In the genomic region with DNA sequence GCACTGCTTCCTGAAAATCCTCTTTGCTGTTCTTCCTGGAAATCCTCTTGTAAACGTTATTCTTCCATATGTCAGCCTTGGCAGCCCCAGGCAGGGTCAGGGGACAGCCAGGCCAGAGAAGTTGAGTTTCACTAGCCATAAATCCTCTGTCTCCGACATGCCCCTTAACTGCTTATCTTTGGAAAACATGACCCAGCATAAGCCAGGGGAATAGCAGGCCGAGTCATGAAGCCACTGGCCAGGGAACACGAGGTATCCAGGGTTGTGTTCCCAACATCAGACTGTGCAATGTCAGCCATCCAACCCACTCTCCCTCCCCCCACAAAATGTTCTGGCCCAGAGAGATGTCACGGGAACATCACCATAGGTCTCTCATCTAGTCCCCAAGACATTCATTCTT, we compare ENCODE assay signal across 1 cellular context.
TF ChIP-seq lines count a peak whose summit lies in the region.

No MANE protein-coding gene starts in this region.

TF ChIP-seq in K562, 482 proteins besides CTCF, POLR2A, EP300 and RAD21 (continued from another document and continues in another):
- TF ChIP-seq, protein P1, sequence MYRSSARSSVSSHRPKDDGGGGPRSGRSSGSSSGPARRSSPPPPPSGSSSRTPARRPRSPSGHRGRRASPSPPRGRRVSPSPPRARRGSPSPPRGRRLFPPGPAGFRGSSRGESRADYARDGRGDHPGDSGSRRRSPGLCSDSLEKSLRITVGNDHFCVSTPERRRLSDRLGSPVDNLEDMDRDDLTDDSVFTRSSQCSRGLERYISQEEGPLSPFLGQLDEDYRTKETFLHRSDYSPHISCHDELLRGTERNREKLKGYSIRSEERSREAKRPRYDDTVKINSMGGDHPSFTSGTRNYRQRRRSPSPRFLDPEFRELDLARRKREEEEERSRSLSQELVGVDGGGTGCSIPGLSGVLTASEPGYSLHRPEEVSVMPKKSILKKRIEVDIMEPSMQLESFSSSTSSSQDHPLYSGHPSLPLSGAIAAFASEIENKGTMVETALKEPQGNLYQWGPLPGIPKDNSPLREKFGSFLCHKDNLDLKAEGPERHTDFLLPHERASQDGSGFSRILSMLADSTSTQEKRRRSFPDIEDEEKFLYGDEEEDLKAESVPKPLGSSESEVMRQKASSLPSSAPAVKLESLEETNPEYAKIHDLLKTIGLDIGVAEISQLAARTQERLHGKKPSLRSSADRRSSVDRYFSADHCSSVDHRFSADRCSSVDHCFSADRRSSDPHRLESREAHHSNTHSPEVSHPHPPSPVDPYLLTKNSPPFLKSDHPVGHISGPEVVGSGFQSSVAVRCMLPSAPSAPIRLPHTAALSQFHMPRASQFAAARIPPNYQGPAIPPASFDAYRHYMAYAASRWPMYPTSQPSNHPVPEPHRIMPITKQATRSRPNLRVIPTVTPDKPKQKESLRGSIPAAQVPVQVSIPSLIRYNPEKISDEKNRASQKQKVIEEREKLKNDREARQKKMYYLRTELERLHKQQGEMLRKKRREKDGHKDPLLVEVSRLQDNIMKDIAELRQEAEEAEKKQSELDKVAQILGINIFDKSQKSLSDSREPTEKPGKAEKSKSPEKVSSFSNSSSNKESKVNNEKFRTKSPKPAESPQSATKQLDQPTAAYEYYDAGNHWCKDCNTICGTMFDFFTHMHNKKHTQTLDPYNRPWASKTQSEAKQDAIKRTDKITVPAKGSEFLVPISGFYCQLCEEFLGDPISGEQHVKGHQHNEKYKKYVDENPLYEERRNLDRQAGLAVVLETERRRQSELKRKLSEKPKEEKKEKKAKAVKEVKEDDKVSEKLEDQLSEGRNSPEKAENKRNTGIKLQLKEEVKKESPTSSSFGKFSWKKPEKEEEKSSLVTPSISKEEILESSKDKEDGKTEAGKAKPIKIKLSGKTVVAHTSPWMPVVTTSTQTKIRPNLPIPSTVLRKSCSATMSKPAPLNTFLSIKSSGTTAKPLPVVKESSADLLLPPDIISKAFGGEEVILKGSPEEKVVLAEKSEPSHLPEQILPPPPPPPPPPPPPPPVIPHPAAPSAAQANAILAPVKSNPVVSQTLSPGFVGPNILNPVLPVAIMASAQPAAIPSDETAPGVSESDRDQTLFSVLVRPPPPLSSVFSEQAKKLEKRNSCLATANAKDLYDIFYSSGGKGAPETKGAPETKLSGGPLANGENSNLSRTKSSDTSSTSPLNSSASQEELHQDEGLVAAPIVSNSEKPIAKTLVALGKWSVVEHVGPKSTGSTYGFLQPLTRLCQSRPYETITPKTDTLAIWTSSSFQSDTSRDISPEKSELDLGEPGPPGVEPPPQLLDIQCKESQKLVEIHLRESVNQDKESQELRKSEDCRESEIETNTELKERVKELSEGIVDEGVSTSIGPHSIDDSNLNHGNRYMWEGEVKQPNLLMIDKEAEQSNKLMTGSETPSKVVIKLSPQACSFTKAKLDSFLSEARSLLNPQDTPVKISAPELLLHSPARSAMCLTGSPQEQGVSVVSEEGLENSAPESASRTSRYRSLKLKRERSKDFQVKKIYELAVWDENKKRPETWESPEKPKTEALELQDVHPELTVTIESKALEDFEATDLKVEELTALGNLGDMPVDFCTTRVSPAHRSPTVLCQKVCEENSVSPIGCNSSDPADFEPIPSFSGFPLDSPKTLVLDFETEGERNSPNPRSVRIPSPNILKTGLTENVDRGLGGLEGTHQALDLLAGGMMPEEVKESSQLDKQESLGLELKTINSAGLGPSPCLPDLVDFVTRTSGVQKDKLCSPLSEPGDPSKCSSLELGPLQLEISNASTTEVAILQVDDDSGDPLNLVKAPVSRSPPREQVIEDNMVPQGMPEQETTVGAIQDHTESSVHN (IDR thresholded peaks at IDR 0.05; ENCODE audit: borderline replicate concordance in 1 of 2, low read depth in 1 of 2): no peak
- TF ChIP-seq NRF1 (conservative IDR thresholded peaks at IDR 0.05 in 1 of 2, IDR thresholded peaks at IDR 0.05 in 1 of 2) (0 out of 4 replicates have a peak, but pooled peaks of 1 of the 2 experiments have one; percentile 14), PYGO2 (tag; IDR thresholded peaks at IDR 0.05) (no peak), ZNF830 (CRISPR knock-in tag; IDR thresholded peaks at IDR 0.05) (no peak), SOX6 (IDR thresholded peaks at IDR 0.05) (no peak), ETV5 (CRISPR knock-in tag; IDR thresholded peaks at IDR 0.05; ENCODE audit: low read depth) (no peak), LEF1 (IDR thresholded peaks at IDR 0.05) (no peak), DMBX1 (CRISPR knock-in tag; IDR thresholded peaks at IDR 0.05; ENCODE audit: borderline replicate concordance) (no peak), ZNF583 (CRISPR knock-in tag; IDR thresholded peaks at IDR 0.05) (no peak), EHMT2 (IDR thresholded peaks at IDR 0.05) (no peak), TAL1 (IDR thresholded peaks at IDR 0.05) (no peak; the same call in 1 of the 2 replicates), RBFOX2 (IDR thresholded peaks at IDR 0.05; ENCODE audit: low read depth, low read length) (no peak), L3MBTL2 (IDR thresholded peaks at IDR 0.05) (peak; percentile 65), CHD2 (IDR thresholded peaks at IDR 0.05; ENCODE audit: low read depth, low read length) (no peak), MAFK (IDR thresholded peaks at IDR 0.05; ENCODE audit: low read length) (peak; percentile 19; the same call in 1 of the 2 replicates), ZNF408 (CRISPR knock-in tag; IDR thresholded peaks at IDR 0.05; ENCODE audit: low read depth) (no peak), SIX5 (IDR thresholded peaks at IDR 0.05; ENCODE audit: borderline replicate concordance in 1 of 2, insufficient read depth in 1 of 2, low read depth in 1 of 2, low read length in 2 of 2) (no peak), ZNF75A (CRISPR knock-in tag; IDR thresholded peaks at IDR 0.05) (no peak), ZNF165 (CRISPR knock-in tag; IDR thresholded peaks at IDR 0.05; ENCODE audit: borderline replicate concordance) (no peak)
- TF ChIP-seq, protein P2, sequence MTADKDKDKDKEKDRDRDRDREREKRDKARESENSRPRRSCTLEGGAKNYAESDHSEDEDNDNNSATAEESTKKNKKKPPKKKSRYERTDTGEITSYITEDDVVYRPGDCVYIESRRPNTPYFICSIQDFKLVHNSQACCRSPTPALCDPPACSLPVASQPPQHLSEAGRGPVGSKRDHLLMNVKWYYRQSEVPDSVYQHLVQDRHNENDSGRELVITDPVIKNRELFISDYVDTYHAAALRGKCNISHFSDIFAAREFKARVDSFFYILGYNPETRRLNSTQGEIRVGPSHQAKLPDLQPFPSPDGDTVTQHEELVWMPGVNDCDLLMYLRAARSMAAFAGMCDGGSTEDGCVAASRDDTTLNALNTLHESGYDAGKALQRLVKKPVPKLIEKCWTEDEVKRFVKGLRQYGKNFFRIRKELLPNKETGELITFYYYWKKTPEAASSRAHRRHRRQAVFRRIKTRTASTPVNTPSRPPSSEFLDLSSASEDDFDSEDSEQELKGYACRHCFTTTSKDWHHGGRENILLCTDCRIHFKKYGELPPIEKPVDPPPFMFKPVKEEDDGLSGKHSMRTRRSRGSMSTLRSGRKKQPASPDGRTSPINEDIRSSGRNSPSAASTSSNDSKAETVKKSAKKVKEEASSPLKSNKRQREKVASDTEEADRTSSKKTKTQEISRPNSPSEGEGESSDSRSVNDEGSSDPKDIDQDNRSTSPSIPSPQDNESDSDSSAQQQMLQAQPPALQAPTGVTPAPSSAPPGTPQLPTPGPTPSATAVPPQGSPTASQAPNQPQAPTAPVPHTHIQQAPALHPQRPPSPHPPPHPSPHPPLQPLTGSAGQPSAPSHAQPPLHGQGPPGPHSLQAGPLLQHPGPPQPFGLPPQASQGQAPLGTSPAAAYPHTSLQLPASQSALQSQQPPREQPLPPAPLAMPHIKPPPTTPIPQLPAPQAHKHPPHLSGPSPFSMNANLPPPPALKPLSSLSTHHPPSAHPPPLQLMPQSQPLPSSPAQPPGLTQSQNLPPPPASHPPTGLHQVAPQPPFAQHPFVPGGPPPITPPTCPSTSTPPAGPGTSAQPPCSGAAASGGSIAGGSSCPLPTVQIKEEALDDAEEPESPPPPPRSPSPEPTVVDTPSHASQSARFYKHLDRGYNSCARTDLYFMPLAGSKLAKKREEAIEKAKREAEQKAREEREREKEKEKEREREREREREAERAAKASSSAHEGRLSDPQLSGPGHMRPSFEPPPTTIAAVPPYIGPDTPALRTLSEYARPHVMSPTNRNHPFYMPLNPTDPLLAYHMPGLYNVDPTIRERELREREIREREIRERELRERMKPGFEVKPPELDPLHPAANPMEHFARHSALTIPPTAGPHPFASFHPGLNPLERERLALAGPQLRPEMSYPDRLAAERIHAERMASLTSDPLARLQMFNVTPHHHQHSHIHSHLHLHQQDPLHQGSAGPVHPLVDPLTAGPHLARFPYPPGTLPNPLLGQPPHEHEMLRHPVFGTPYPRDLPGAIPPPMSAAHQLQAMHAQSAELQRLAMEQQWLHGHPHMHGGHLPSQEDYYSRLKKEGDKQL (CRISPR knock-in tag; IDR thresholded peaks at IDR 0.05; ENCODE audit: borderline replicate concordance): no peak
- TF ChIP-seq, protein P3, sequence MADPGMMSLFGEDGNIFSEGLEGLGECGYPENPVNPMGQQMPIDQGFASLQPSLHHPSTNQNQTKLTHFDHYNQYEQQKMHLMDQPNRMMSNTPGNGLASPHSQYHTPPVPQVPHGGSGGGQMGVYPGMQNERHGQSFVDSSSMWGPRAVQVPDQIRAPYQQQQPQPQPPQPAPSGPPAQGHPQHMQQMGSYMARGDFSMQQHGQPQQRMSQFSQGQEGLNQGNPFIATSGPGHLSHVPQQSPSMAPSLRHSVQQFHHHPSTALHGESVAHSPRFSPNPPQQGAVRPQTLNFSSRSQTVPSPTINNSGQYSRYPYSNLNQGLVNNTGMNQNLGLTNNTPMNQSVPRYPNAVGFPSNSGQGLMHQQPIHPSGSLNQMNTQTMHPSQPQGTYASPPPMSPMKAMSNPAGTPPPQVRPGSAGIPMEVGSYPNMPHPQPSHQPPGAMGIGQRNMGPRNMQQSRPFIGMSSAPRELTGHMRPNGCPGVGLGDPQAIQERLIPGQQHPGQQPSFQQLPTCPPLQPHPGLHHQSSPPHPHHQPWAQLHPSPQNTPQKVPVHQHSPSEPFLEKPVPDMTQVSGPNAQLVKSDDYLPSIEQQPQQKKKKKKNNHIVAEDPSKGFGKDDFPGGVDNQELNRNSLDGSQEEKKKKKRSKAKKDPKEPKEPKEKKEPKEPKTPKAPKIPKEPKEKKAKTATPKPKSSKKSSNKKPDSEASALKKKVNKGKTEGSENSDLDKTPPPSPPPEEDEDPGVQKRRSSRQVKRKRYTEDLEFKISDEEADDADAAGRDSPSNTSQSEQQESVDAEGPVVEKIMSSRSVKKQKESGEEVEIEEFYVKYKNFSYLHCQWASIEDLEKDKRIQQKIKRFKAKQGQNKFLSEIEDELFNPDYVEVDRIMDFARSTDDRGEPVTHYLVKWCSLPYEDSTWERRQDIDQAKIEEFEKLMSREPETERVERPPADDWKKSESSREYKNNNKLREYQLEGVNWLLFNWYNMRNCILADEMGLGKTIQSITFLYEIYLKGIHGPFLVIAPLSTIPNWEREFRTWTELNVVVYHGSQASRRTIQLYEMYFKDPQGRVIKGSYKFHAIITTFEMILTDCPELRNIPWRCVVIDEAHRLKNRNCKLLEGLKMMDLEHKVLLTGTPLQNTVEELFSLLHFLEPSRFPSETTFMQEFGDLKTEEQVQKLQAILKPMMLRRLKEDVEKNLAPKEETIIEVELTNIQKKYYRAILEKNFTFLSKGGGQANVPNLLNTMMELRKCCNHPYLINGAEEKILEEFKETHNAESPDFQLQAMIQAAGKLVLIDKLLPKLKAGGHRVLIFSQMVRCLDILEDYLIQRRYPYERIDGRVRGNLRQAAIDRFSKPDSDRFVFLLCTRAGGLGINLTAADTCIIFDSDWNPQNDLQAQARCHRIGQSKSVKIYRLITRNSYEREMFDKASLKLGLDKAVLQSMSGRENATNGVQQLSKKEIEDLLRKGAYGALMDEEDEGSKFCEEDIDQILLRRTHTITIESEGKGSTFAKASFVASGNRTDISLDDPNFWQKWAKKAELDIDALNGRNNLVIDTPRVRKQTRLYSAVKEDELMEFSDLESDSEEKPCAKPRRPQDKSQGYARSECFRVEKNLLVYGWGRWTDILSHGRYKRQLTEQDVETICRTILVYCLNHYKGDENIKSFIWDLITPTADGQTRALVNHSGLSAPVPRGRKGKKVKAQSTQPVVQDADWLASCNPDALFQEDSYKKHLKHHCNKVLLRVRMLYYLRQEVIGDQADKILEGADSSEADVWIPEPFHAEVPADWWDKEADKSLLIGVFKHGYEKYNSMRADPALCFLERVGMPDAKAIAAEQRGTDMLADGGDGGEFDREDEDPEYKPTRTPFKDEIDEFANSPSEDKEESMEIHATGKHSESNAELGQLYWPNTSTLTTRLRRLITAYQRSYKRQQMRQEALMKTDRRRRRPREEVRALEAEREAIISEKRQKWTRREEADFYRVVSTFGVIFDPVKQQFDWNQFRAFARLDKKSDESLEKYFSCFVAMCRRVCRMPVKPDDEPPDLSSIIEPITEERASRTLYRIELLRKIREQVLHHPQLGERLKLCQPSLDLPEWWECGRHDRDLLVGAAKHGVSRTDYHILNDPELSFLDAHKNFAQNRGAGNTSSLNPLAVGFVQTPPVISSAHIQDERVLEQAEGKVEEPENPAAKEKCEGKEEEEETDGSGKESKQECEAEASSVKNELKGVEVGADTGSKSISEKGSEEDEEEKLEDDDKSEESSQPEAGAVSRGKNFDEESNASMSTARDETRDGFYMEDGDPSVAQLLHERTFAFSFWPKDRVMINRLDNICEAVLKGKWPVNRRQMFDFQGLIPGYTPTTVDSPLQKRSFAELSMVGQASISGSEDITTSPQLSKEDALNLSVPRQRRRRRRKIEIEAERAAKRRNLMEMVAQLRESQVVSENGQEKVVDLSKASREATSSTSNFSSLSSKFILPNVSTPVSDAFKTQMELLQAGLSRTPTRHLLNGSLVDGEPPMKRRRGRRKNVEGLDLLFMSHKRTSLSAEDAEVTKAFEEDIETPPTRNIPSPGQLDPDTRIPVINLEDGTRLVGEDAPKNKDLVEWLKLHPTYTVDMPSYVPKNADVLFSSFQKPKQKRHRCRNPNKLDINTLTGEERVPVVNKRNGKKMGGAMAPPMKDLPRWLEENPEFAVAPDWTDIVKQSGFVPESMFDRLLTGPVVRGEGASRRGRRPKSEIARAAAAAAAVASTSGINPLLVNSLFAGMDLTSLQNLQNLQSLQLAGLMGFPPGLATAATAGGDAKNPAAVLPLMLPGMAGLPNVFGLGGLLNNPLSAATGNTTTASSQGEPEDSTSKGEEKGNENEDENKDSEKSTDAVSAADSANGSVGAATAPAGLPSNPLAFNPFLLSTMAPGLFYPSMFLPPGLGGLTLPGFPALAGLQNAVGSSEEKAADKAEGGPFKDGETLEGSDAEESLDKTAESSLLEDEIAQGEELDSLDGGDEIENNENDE (IDR thresholded peaks at IDR 0.05; ENCODE audit: low read depth, low read length): no peak
